Comparison of ENCODE assay signal across 17 cellular contexts in genomic region chr13:43391021-43391420, GRCh38.
DNase-seq lines count a peak whose midpoint lies in the region; ATAC-seq, FAIRE-seq and TF ChIP-seq lines count a peak whose summit lies in the region.
"Had no signal": no experiment of that assay in that cellular context is flagged by ENCODE, and none has a peak within 500 bp of the region (broad histone marks: within the 10 kb centered on the region; RNA-seq: fewer than 3 reads in every experiment).

No MANE protein-coding gene starts in this region.

- no peaks in the 10 kb centered on the region for H3K36me3 Mint-ChIP-seq in activated CD4-positive, alpha-beta T cell treated with anti-CD3 and anti-CD28 coated beads for 36 hours (ENCODE audit: low read depth)
- H3K36me3 Mint-ChIP-seq: natural killer cell treated with Interleukin-12 subunit alpha and Interleukin-12 subunit beta and Interleukin-15 and Interleukin-18, amount 100 ng/mL, for 72 hours had no signal

- BruUV-seq in GM12878 (replicated peaks; lab: Mats Ljungman, UMichigan) = no TSS peak

- H3K9me3 Mint-ChIP-seq in activated CD4-positive, alpha-beta T cell treated with anti-CD3 and anti-CD28 coated beads for 36 hours (ENCODE audit: low read depth) = no peaks in the 10 kb centered on the region
- H3K9me3 Mint-ChIP-seq: natural killer cell treated with Interleukin-12 subunit alpha and Interleukin-12 subunit beta and Interleukin-15 and Interleukin-18, amount 100 ng/mL, for 72 hours had no signal

- in situ Hi-C loops in KBM-7 (cut with MboI; ENCODE audit: low pct_unique_long_range_greater_than_20kb, low sequenced_read_pairs) = no loop called here
- in situ Hi-C loops in GM12878 (cut with MboI) = no loop called here

- H2AFZ ChIP-seq in GM12878 (ENCODE audit: control insufficient read depth, low read depth, low read length) = no peak overlapping the region

- ATAC-seq in GM19035 (IDR thresholded peaks at IDR 0.05; ENCODE audit: unreplicated experiment) = peak; percentile 9
- ATAC-seq in HG02623 (IDR thresholded peaks at IDR 0.05; ENCODE audit: unreplicated experiment) = peak; percentile 14
- ATAC-seq in GM12878 = peak; percentile 44; the same call in 2 of the 3 replicates
- no peak for ATAC-seq in activated CD4-positive, alpha-beta T cell treated with anti-CD3 and anti-CD28 coated beads for 36 hours
- ATAC-seq: natural killer cell treated with Interleukin-12 subunit alpha and Interleukin-12 subunit beta and Interleukin-15 and Interleukin-18, amount 100 ng/mL, for 72 hours had no signal

- no peaks in the 10 kb centered on the region for H3K36me3 ChIP-seq in GM12878 (ENCODE audit: control insufficient read depth in 2 of 2, insufficient read depth in 2 of 2, low read length in 1 of 2)

- intact Hi-C loops in GM12878 (cut with micrococcal nuclease; ENCODE audit: unreplicated experiment) = no loop called here
- intact Hi-C loops in activated CD4-positive, alpha-beta T cell treated with anti-CD3 and anti-CD28 coated beads for 36 hours (cut with DNase I, micrococcal nuclease) = no loop called here

- no peak for FAIRE-seq in GM12878 (lab: Jason Lieb, UNC)
- FAIRE-seq: frontal cortex had no signal

- H3K27me3 ChIP-seq in GM12878 (replicated peaks in 1 of 2; ENCODE audit: control insufficient read depth in 2 of 2, insufficient read depth in 2 of 2, low read length in 1 of 2) = no peaks in the 10 kb centered on the region

- SMC1A ChIA-PET in GM12878 (lab: Charles Lee; ENCODE audit: uncharacterized antibody, unreplicated experiment) = no interaction called here

- peaks cover 12% of the 10 kb centered on the region for H3K4me1 ChIP-seq in GM12878 (ENCODE audit: control insufficient read depth, insufficient read depth, low read length)

- DNase-seq in KBM-7 (peak; percentile 26), GM12878 (ENCODE audit: low read depth, low spot score) (no peak), GM03348 (ENCODE audit: low spot score) (no peak), NCI-H146 treated with DMSO at 0.1 percent for 48 hours (lab: John Stamatoyannopoulos, UW; ENCODE audit: unreplicated experiment) (no peak), GM10266 (ENCODE audit: extremely low spot score) (no peak)
- DNase-seq in activated CD4-positive, alpha-beta T cell treated with anti-CD3 and anti-CD28 coated beads for 36 hours = no peak
- DNase-seq: activated T-cell treated with anti-CD3 and anti-CD28 coated beads, Interleukin-2, amount 50 U/mL, for 48 hours; central memory CD4-positive, alpha-beta T cell; DMS153; NCI-H1436; NCI-H446 treated with DMSO at 0.1 percent for 48 hours; stimulated activated CD4-positive, alpha-beta T cell treated with anti-CD3 and anti-CD28 coated beads, Interleukin-15, amount 100 ng/mL, for 24 hours had no signal

- H3K4me3 Mint-ChIP-seq in activated CD4-positive, alpha-beta T cell treated with anti-CD3 and anti-CD28 coated beads for 36 hours = no peak overlapping the region
- H3K4me3 Mint-ChIP-seq: natural killer cell treated with Interleukin-12 subunit alpha and Interleukin-12 subunit beta and Interleukin-15 and Interleukin-18, amount 100 ng/mL, for 72 hours had no signal

- TF ChIP-seq EP300 in GM12878 (IDR thresholded peaks at IDR 0.05; ENCODE audit: borderline replicate concordance in 1 of 2, control insufficient read depth in 1 of 2, low read depth in 2 of 2, low read length in 2 of 2) = no peak

- TF ChIP-seq RAD21 in GM12878 (IDR thresholded peaks at IDR 0.05; ENCODE audit: insufficient read depth, low read depth, low read length) = no peak

- H3K79me2 ChIP-seq in GM12878 (ENCODE audit: control insufficient read depth, insufficient read depth, low read length) = no peaks in the 10 kb centered on the region

- no peaks in the 10 kb centered on the region for H3K9me3 ChIP-seq in GM12878 (replicated peaks; ENCODE audit: control insufficient read depth, insufficient read depth, low read length)

- peak overlapping the region; percentile 13; the same call in 1 of the 2 replicates for H3K4me2 ChIP-seq in GM12878 (ENCODE audit: control insufficient read depth, insufficient read depth)

- POLR2A ChIA-PET in GM12878 (lab: Charles Lee) = no interaction called here
- POLR2A ChIA-PET in activated CD4-positive, alpha-beta T cell treated with anti-CD3 and anti-CD28 coated beads for 36 hours (lab: Charles Lee) = no interaction called here

- no peaks in the 10 kb centered on the region for H4K20me1 ChIP-seq in GM12878 (ENCODE audit: control insufficient read depth, insufficient read depth)

- WGBS in GM12878 (ENCODE audit: insufficient coverage, insufficient replicate concordance, low lambda C conversion rate, missing lambda C conversion rate) = 49% methylated on average over 5 of the region's 5 CpGs

- no peak overlapping the region for H3K27ac Mint-ChIP-seq in activated CD4-positive, alpha-beta T cell treated with anti-CD3 and anti-CD28 coated beads for 36 hours
- H3K27ac Mint-ChIP-seq: natural killer cell treated with Interleukin-12 subunit alpha and Interleukin-12 subunit beta and Interleukin-15 and Interleukin-18, amount 100 ng/mL, for 72 hours had no signal

- H3K27me3 Mint-ChIP-seq in activated CD4-positive, alpha-beta T cell treated with anti-CD3 and anti-CD28 coated beads for 36 hours = peaks cover 3% of the 10 kb centered on the region

- TF ChIP-seq POLR2A in GM12878 (IDR thresholded peaks at IDR 0.05; ENCODE audit: low read depth, low read length) = no peak

- TF ChIP-seq CTCF in GM12878 (IDR thresholded peaks at IDR 0.05 in 2 of 3, conservative IDR thresholded peaks at IDR 0.05 in 1 of 3; ENCODE audit: control insufficient read depth in 2 of 3, extremely low read depth in 1 of 3, insufficient read depth in 1 of 3, low read depth in 3 of 3, low read length in 3 of 3) = no peak
- no peak for TF ChIP-seq CTCF in GM10266 (IDR thresholded peaks at IDR 0.05; ENCODE audit: control insufficient read depth, insufficient read depth, low read depth, missing control alignments)

- CTCF ChIA-PET in GM12878 (lab: Yijun Ruan, JAX) = no interaction called here
- CTCF ChIA-PET in activated CD4-positive, alpha-beta T cell treated with anti-CD3 and anti-CD28 coated beads for 36 hours (lab: Charles Lee) = interaction anchor here (0.9 kb wide), 1 partner anchor 10 kb away, joined by 4 read pairs; no protein-coding TSS in a partner anchor

- no peak overlapping the region for H3K4me3 ChIP-seq in GM12878
- H3K4me3 ChIP-seq: lung had no signal

- no peak overlapping the region for H3K27ac ChIP-seq in GM12878 (ENCODE audit: control insufficient read depth, insufficient read depth)

- H3K4me1 Mint-ChIP-seq in activated CD4-positive, alpha-beta T cell treated with anti-CD3 and anti-CD28 coated beads for 36 hours = no peaks in the 10 kb centered on the region

- H3K9ac ChIP-seq in GM12878 (ENCODE audit: control insufficient read depth, insufficient read depth, low read length) = no peak overlapping the region

- RAD21 ChIA-PET in GM12878 (lab: Charles Lee; ENCODE audit: unreplicated experiment) = interaction anchor here (0.6 kb wide), 1 partner anchor 45 kb away, joined by 3 read pairs; no protein-coding TSS in a partner anchor

TF ChIP-seq in GM12878, 131 proteins besides CTCF, POLR2A, EP300 and RAD21:
- TF ChIP-seq BCLAF1 (IDR thresholded peaks at IDR 0.05) = no peak
- TF ChIP-seq SPI1 (IDR thresholded peaks at IDR 0.05; ENCODE audit: borderline replicate concordance, insufficient read depth, low read depth, low read length) = peak; percentile 19; the same call in 1 of the 2 replicates
